Comparison of ENCODE assay signal across 32 cellular contexts in the genomic region with DNA sequence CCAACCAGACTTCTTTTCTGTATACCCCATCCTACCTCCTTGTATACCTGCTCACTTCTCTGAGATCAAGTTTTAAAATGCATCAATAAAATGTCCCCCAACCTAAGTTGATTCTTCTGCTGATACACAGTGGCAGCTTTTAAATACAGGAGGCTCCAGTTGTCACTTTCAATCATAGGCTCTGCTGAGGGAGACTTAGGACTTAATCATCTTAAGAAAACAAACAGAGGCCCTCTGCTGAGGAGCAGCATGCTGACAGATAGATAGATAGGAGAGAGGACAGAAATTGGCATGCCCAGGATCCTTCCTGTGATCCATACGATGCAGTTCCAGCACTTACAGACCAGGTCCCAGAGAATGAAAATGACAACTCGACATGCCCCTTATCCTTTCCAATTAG.
"Had no signal": no experiment of that assay in that cellular context is flagged by ENCODE, and none has a peak within 500 bp of the region (broad histone marks: within the 10 kb centered on the region; RNA-seq: fewer than 3 reads in every experiment).

No MANE protein-coding gene starts in this region.

- H3K4me3 ChIP-seq: Peyer's patch, SK-N-MC had no signal

- DNase-seq: activated B cell treated with CpG ODN at 0.5 μM for 24 hours; activated CD4-positive, alpha-beta memory T cell treated with anti-CD3 and anti-CD28 coated beads, Interleukin-2, amount 10 ng/mL, durations not matched to agents 7 days and 5 days; activated CD4-positive, alpha-beta T cell treated with anti-CD3 and anti-CD28 coated beads for 48 hours; activated CD4-positive, CD25-positive, alpha-beta regulatory T cell treated with anti-CD3 and anti-CD28 coated beads, Interleukin-2, amount 50 U/mL, for 72 hours; activated CD8-positive, alpha-beta memory T cell treated with anti-CD3 and anti-CD28 coated beads for 24 hours; activated CD8-positive, alpha-beta memory T cell treated with anti-CD3 and anti-CD28 coated beads, Interleukin-2, amount 10 ng/mL, durations not matched to agents 7 days and 5 days; activated CD8-positive, alpha-beta memory T cell treated with anti-CD3 and anti-CD28 coated beads, Interleukin-2, amount 50 U/mL, for 48 hours; activated effector memory CD4-positive, alpha-beta T cell treated with anti-CD3 and anti-CD28 coated beads, Interleukin-2, amount 50 U/mL, for 16 hours; activated naive CD4-positive, alpha-beta T cell; activated naive CD4-positive, alpha-beta T cell treated with anti-CD3 and anti-CD28 coated beads, Interleukin-2, amount 50 U/mL, for 16 hours; activated naive CD8-positive, alpha-beta T cell treated with anti-CD3 and anti-CD28 coated beads for 36 hours; activated T-cell treated with anti-CD3 and anti-CD28 coated beads, Interleukin-2, amount 50 U/mL, for 72 hours; amniotic stem cell; aorta; brain microvascular endothelial cell; central memory CD4-positive, alpha-beta T cell; NCI-H1048; NCI-H1105 treated with DMSO at 0.1 percent for 48 hours; NCI-H1436 treated with DMSO at 0.1 percent for 48 hours; NCI-H1694 treated with DMSO at 0.1 percent for 48 hours; NCI-H2029; NCI-H510A; NCI-H69; NK-92 treated with Interleukin-12 subunit alpha and Interleukin-12 subunit beta, amount 100 ng/mL, for 24 hours; PC-3; Peyer's patch; RPMI8226; SIG-M5; T1000 had no signal

- H3K27me3 Mint-ChIP-seq: activated B cell treated with CpG ODN at 0.5 μM for 24 hours; activated CD4-positive, alpha-beta memory T cell treated with anti-CD3 and anti-CD28 coated beads, Interleukin-2, amount 10 ng/mL, durations not matched to agents 7 days and 5 days; activated CD8-positive, alpha-beta memory T cell treated with anti-CD3 and anti-CD28 coated beads, Interleukin-2, amount 10 ng/mL, durations not matched to agents 7 days and 5 days had no signal

- H3K4me1 Mint-ChIP-seq: activated B cell treated with CpG ODN at 0.5 μM for 24 hours; activated CD4-positive, alpha-beta memory T cell treated with anti-CD3 and anti-CD28 coated beads, Interleukin-2, amount 10 ng/mL, durations not matched to agents 7 days and 5 days; activated CD8-positive, alpha-beta memory T cell treated with anti-CD3 and anti-CD28 coated beads, Interleukin-2, amount 10 ng/mL, durations not matched to agents 7 days and 5 days; activated naive CD8-positive, alpha-beta T cell treated with anti-CD3 and anti-CD28 coated beads for 36 hours; activated T-helper 17 cell treated with anti-CD3 and anti-CD28 coated beads, Interleukin-2, amount 50 U/mL, for 72 hours had no signal

- ATAC-seq: activated CD8-positive, alpha-beta memory T cell treated with anti-CD3 and anti-CD28 coated beads, Interleukin-2, amount 10 ng/mL, durations not matched to agents 7 days and 5 days; activated T-cell treated with anti-CD3 and anti-CD28 coated beads, Interleukin-2, amount 50 U/mL, for 72 hours; activated T-helper 17 cell treated with anti-CD3 and anti-CD28 coated beads, Interleukin-2, amount 50 U/mL, for 72 hours; PC-3 had no signal

- H3K36me3 Mint-ChIP-seq: activated CD8-positive, alpha-beta memory T cell treated with anti-CD3 and anti-CD28 coated beads, Interleukin-2, amount 10 ng/mL, durations not matched to agents 7 days and 5 days; activated naive CD8-positive, alpha-beta T cell treated with anti-CD3 and anti-CD28 coated beads for 36 hours had no signal

- H3K27ac ChIP-seq: brain microvascular endothelial cell, KMS-11, Peyer's patch, SK-N-MC had no signal

- H3K4me1 ChIP-seq: Peyer's patch had no signal

- H3K9ac ChIP-seq: KMS-11 had no signal

- H3K9me3 ChIP-seq: Peyer's patch had no signal

- H3K4me2 ChIP-seq: KMS-11 had no signal

- H3K4me3 Mint-ChIP-seq: activated B cell treated with CpG ODN at 0.5 μM for 24 hours; activated CD4-positive, alpha-beta memory T cell treated with anti-CD3 and anti-CD28 coated beads, Interleukin-2, amount 10 ng/mL, durations not matched to agents 7 days and 5 days; activated CD8-positive, alpha-beta memory T cell treated with anti-CD3 and anti-CD28 coated beads, Interleukin-2, amount 10 ng/mL, durations not matched to agents 7 days and 5 days; activated naive CD8-positive, alpha-beta T cell treated with anti-CD3 and anti-CD28 coated beads for 36 hours; activated T-cell treated with anti-CD3 and anti-CD28 coated beads, Interleukin-2, amount 50 U/mL, for 72 hours; activated T-helper 17 cell treated with anti-CD3 and anti-CD28 coated beads, Interleukin-2, amount 50 U/mL, for 72 hours had no signal

- H3K27ac Mint-ChIP-seq: activated B cell treated with CpG ODN at 0.5 μM for 24 hours; activated CD4-positive, alpha-beta memory T cell treated with anti-CD3 and anti-CD28 coated beads, Interleukin-2, amount 10 ng/mL, durations not matched to agents 7 days and 5 days; activated CD8-positive, alpha-beta memory T cell treated with anti-CD3 and anti-CD28 coated beads, Interleukin-2, amount 10 ng/mL, durations not matched to agents 7 days and 5 days; activated naive CD8-positive, alpha-beta T cell treated with anti-CD3 and anti-CD28 coated beads for 36 hours; activated T-cell treated with anti-CD3 and anti-CD28 coated beads, Interleukin-2, amount 50 U/mL, for 72 hours; activated T-helper 17 cell treated with anti-CD3 and anti-CD28 coated beads, Interleukin-2, amount 50 U/mL, for 72 hours had no signal

- H3K36me3 ChIP-seq: brain microvascular endothelial cell, Peyer's patch had no signal

- H3K27me3 ChIP-seq: brain microvascular endothelial cell, Peyer's patch had no signal

- H3K9me3 Mint-ChIP-seq: activated B cell treated with CpG ODN at 0.5 μM for 24 hours; activated CD4-positive, alpha-beta memory T cell treated with anti-CD3 and anti-CD28 coated beads, Interleukin-2, amount 10 ng/mL, durations not matched to agents 7 days and 5 days had no signal
